Comparison of ENCODE assay signal across 15 cellular contexts in the genomic region with DNA sequence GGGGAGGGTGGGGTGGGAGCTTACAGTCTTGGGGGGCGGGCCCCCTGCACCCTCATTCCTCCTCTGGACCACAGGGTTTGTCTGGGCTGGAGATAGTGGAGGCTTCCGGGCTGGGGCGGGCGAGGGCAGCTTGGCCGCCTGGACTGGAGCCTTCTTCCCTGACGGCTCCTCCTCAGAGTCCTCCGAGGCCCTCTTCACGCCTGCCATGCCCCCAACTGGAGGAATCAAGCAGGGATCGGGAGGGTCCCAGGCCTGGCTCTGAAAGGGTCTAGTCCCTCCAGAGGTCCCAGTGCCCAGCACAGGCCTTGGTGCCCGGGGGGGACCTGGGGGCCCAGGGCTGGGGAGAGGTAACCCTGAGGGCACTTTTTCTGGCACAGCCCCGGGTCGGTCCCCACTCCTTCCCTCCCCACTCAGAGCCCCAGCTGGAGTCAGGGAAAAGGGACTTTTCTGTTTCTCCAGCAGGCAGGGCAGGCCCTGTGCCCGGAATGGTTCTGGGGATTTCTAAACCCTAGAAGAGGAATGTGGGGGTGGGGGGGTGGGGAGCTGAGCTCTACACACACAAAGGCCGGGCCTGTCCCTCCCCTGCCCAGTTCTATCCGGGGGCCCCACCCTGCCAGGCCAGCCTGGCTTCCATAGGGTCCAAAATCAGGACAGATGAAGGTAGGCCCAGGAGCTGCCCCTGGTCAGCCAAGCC. TPM values are rescaled to one million over a fixed set of nuclear protein-coding genes. Genes with fewer than 3 reads are reported as not detected.
DNase-seq lines count a peak whose midpoint lies in the region; ATAC-seq and TF ChIP-seq lines count a peak whose summit lies in the region.
"Had no signal": no experiment of that assay in that cellular context is flagged by ENCODE, and none has a peak within 500 bp of the region (broad histone marks: within the 10 kb centered on the region; RNA-seq: fewer than 3 reads in every experiment).

No MANE protein-coding gene starts in this region.

- intact Hi-C loops in body of pancreas (cut with DNase I) (no loop called here), sigmoid colon (cut with DNase I) (no loop called here)

- H3K4me1 ChIP-seq in body of pancreas, result peaks cover 3% of the 10 kb centered on the region
- peaks cover 0 to 42% (median 29%) of the 10 kb centered on the region in 4 donors for H3K4me1 ChIP-seq in sigmoid colon
- no peaks in the 10 kb centered on the region for H3K4me1 ChIP-seq in MM.1S (ENCODE audit: low read length)

- TF ChIP-seq EP300 in sigmoid colon (IDR thresholded peaks at IDR 0.05), result no peak

- no peaks in the 10 kb centered on the region for H3K9me2 ChIP-seq in MM.1S (replicated peaks; ENCODE audit: insufficient read depth, low read length)

- no peak overlapping the region for H3K9ac ChIP-seq in MM.1S (ENCODE audit: low read length)

- ATAC-seq in body of pancreas (peak; percentile 43), HG03442 (IDR thresholded peaks at IDR 0.05; ENCODE audit: unreplicated experiment) (no peak), HG03135 (IDR thresholded peaks at IDR 0.05; ENCODE audit: unreplicated experiment) (no peak)
- ATAC-seq: left lobe of liver had no signal

- no peaks in the 10 kb centered on the region for H3K27me3 ChIP-seq in body of pancreas
- H3K27me3 ChIP-seq in sigmoid colon, result no peaks in the 10 kb centered on the region
- no peaks in the 10 kb centered on the region for H3K27me3 ChIP-seq in MM.1S (replicated peaks; ENCODE audit: insufficient read depth, low read length)

- no peaks in the 10 kb centered on the region for H3K36me3 ChIP-seq in body of pancreas (replicated peaks in 1 of 2; ENCODE audit: insufficient read depth in 1 of 2, low read depth in 2 of 2)
- H3K36me3 ChIP-seq in sigmoid colon, result peaks cover 0 to 3% (median 0%) of the 10 kb centered on the region in 4 donors
- no peaks in the 10 kb centered on the region for H3K36me3 ChIP-seq in MM.1S (replicated peaks; ENCODE audit: insufficient read depth, low read length)

- no peaks in the 10 kb centered on the region for H3F3A ChIP-seq in MM.1S (ENCODE audit: insufficient read depth, low read length)

- TF ChIP-seq CTCF in body of pancreas (IDR thresholded peaks at IDR 0.05) (no peak), sigmoid colon (IDR thresholded peaks at IDR 0.05) (no peak), MM.1S (IDR thresholded peaks at IDR 0.05; ENCODE audit: low read length) (no peak)

- H3K4me2 ChIP-seq in MM.1S (ENCODE audit: low read depth, low read length), result no peak overlapping the region

- no peaks in the 10 kb centered on the region for H4K20me1 ChIP-seq in MM.1S (ENCODE audit: insufficient read depth, low read length)

- H3K79me2 ChIP-seq in MM.1S (ENCODE audit: low read length), result no peaks in the 10 kb centered on the region

- H3K9me3 ChIP-seq in body of pancreas, result no peaks in the 10 kb centered on the region
- no peaks in the 10 kb centered on the region for H3K9me3 ChIP-seq in sigmoid colon
- H3K9me3 ChIP-seq in MM.1S (replicated peaks; ENCODE audit: insufficient read depth, low read length), result no peaks in the 10 kb centered on the region

- 53 to 67% methylated on average over 5 to 15 of the region's 15 CpGs for WGBS in body of pancreas, 2 donors
- WGBS in sigmoid colon, 2 donors, result 79 to 80% methylated on average over 15 of the region's 15 CpGs

- no peak overlapping the region for H3K4me3 ChIP-seq in body of pancreas
- no peak overlapping the region for H3K4me3 ChIP-seq in sigmoid colon
- no peak overlapping the region for H3K4me3 ChIP-seq in MM.1S (ENCODE audit: low read length)

- DNase-seq in AG20443 (ENCODE audit: low spot score) (peak; percentile 73), body of pancreas (peak in 1 of 4 donors; percentile 53), inferior parietal cortex (ENCODE audit: extremely low spot score) (peak; percentile 39), sigmoid colon (no peak), MM.1S (no peak), NCI-H146 (lab: John Stamatoyannopoulos, UW) (no peak)
- DNase-seq: activated CD4-positive, alpha-beta T cell treated with anti-CD3 and anti-CD28 coated beads for 4 hours; effector CD4-positive, alpha-beta T cell; NCI-H1417 treated with DMSO at 0.1 percent for 48 hours; NCI-H510A; trophoblast cell had no signal

- H2AFZ ChIP-seq in MM.1S (ENCODE audit: low read length), result no peak overlapping the region

- H3K27ac ChIP-seq in body of pancreas (peak overlapping the region in 2 of 4 donors; percentile 44 to 68), sigmoid colon (peak overlapping the region; percentile 59 to 81 (median 77)), MM.1S (ENCODE audit: low read length) (no peak overlapping the region)
- H3K27ac ChIP-seq: C4-2B had no signal

- TF ChIP-seq POLR2A in body of pancreas (IDR thresholded peaks at IDR 0.05), result no peak
- TF ChIP-seq POLR2A in sigmoid colon (IDR thresholded peaks at IDR 0.05), result no peak

RNA-seq across cellular contexts. Expression of a gene that starts 11.6 kb away (rescaled TPM):
- total RNA-seq in body of pancreas, result 10 to 100 TPM; 23.3 to 26.7 TPM
- total RNA-seq in sigmoid colon, result 10 to 100 TPM in 3 of 4 donors, 1 to 10 TPM in 1; 8.4 to 31.6 (median 18.9) TPM
- polyA plus RNA-seq in sigmoid colon, result 10 to 100 TPM; 30.7 to 86.2 (median 39.6) TPM

RNA-seq across cellular contexts. Expression of a gene that starts 56.5 kb away (rescaled TPM):
- total RNA-seq in body of pancreas (10 to 100 TPM; 66.3 to 72.9 TPM), sigmoid colon (10 to 100 TPM; 18.9 to 35.7 (median 26.2) TPM)
- polyA plus RNA-seq in sigmoid colon, result 10 to 100 TPM; 16.2 to 78.3 (median 22.9) TPM

Comparison
In these comparisons a context has a peak if more than half of its experiments do, and no peak if none do; other contexts are left out.
1. DNase-seq: peak in AG20443 (single experiment) and inferior parietal cortex (single experiment); none in sigmoid colon (single experiment), MM.1S (single experiment) and NCI-H146 (single experiment).